In genomic region chr13:62799931-62800436, GRCh38 we compare ENCODE assay signal across 16 cellular contexts.
DNase-seq lines count a peak whose midpoint lies in the region; ATAC-seq and TF ChIP-seq lines count a peak whose summit lies in the region.
"Had no signal": no experiment of that assay in that cellular context is flagged by ENCODE, and none has a peak within 500 bp of the region (broad histone marks: within the 10 kb centered on the region; RNA-seq: fewer than 3 reads in every experiment).

No MANE protein-coding gene starts in this region.

- H3K27me3 ChIP-seq in heart left ventricle (no peaks in the 10 kb centered on the region), MG63 (no peaks in the 10 kb centered on the region)

- H3K9me3 ChIP-seq in heart left ventricle (no peaks in the 10 kb centered on the region), MG63 (no peaks in the 10 kb centered on the region)

- H3K4me3 ChIP-seq in heart left ventricle (no peak overlapping the region), MG63 (no peak overlapping the region)
- H3K4me3 ChIP-seq: GM23338 had no signal

- 78 to 84% (median 80%) methylated on average over 5 of the region's 5 CpGs for WGBS in heart left ventricle, 4 donors

- H3K36me3 ChIP-seq in heart left ventricle (no peaks in the 10 kb centered on the region), MG63 (no peaks in the 10 kb centered on the region)

- intact Hi-C loops in Right ventricle myocardium inferior (cut with DNase I) (no loop called here), heart left ventricle (cut with DNase I) (no loop called here), posterior vena cava (cut with DNase I) (no loop called here)

- no peak overlapping the region for H3K27ac ChIP-seq in heart left ventricle
- H3K27ac ChIP-seq: 22Rv1, HL-60 had no signal

- no peak for TF ChIP-seq POLR2A in heart left ventricle (IDR thresholded peaks at IDR 0.05)

- ATAC-seq in Right ventricle myocardium inferior (no peak), heart left ventricle (no peak), HG03159 (IDR thresholded peaks at IDR 0.05; ENCODE audit: unreplicated experiment) (no peak), GM18502 (IDR thresholded peaks at IDR 0.05; ENCODE audit: poor library complexity, unreplicated experiment) (no peak), HG03108 (IDR thresholded peaks at IDR 0.05; ENCODE audit: unreplicated experiment) (no peak)
- ATAC-seq: CD8-positive, alpha-beta T cell; GM23338 had no signal

- no peak for TF ChIP-seq CTCF in heart left ventricle (IDR thresholded peaks at IDR 0.05)

- DNase-seq in Right ventricle myocardium inferior (ENCODE audit: missing footprints) (peak; percentile 40), heart left ventricle (no peak), MG63 (peak; percentile 68), fibroblast of gingiva (ENCODE audit: low read depth) (peak; percentile 11), posterior vena cava (ENCODE audit: low spot score) (peak; percentile 61)
- DNase-seq: CD8-positive, alpha-beta T cell; COR-L47; DND-41; GF-D8; H9 had no signal

- H3K4me1 ChIP-seq in heart left ventricle: no peaks in the 10 kb centered on the region

Comparison
In these comparisons a context has a peak if more than half of its experiments do, and no peak if none do; other contexts are left out.
1. DNase-seq: peak in Right ventricle myocardium inferior (single experiment), MG63 (single experiment), fibroblast of gingiva (single experiment) and posterior vena cava (single experiment); none in heart left ventricle (0 of 5).